ENCODE assay signal across 31 cellular contexts in genomic region chr11:65394125-65394536, GRCh38. TPM values are rescaled to one million over a fixed set of nuclear protein-coding genes. Genes with fewer than 3 reads are reported as not detected.
"Had no signal": no experiment of that assay in that cellular context is flagged by ENCODE, and none has a peak within 500 bp of the region (broad histone marks: within the 10 kb centered on the region; RNA-seq: fewer than 3 reads in every experiment).

No MANE protein-coding gene starts in this region.

- H3K9me3 ChIP-seq: esophagus muscularis mucosa, gastroesophageal sphincter, heart left ventricle, left lung, mucosa of descending colon, psoas muscle, spleen, suprapubic skin, transverse colon, vagina had no signal

- H3K4me3 Mint-ChIP-seq: mesothelial cell of epicardium; naive B cell; natural killer cell treated with Interleukin-12 subunit alpha and Interleukin-12 subunit beta and Interleukin-15 and Interleukin-18, amount 100 ng/mL, for 72 hours; neural crest cell; stimulated activated naive CD8-positive, alpha-beta T cell treated with anti-CD3 and anti-CD28 coated beads, Interleukin-15, amount 100 ng/mL, for 72 hours had no signal

- H3K4me1 ChIP-seq: foreskin keratinocyte had no signal

- H3K27ac Mint-ChIP-seq: mesothelial cell of epicardium; naive B cell; natural killer cell treated with Interleukin-12 subunit alpha and Interleukin-12 subunit beta and Interleukin-15 and Interleukin-18, amount 100 ng/mL, for 72 hours; stimulated activated naive CD8-positive, alpha-beta T cell treated with anti-CD3 and anti-CD28 coated beads, Interleukin-15, amount 100 ng/mL, for 72 hours had no signal

- H3K27me3 ChIP-seq: esophagus muscularis mucosa, foreskin keratinocyte, gastroesophageal sphincter, heart left ventricle, hepatocyte, left lung, spleen, suprapubic skin, transverse colon, vagina had no signal

- H3K36me3 Mint-ChIP-seq: natural killer cell treated with Interleukin-12 subunit alpha and Interleukin-12 subunit beta and Interleukin-15 and Interleukin-18, amount 100 ng/mL, for 72 hours had no signal

- ATAC-seq: foreskin keratinocyte; gastroesophageal sphincter; heart left ventricle; left cardiac atrium; left lung; mucosa of descending colon; natural killer cell treated with Interleukin-12 subunit alpha and Interleukin-12 subunit beta and Interleukin-15 and Interleukin-18, amount 100 ng/mL, for 72 hours; psoas muscle; right cardiac atrium; stimulated activated naive CD8-positive, alpha-beta T cell treated with anti-CD3 and anti-CD28 coated beads, Interleukin-15, amount 100 ng/mL, for 72 hours had no signal

- H3K27me3 Mint-ChIP-seq: naive B cell; natural killer cell treated with Interleukin-12 subunit alpha and Interleukin-12 subunit beta and Interleukin-15 and Interleukin-18, amount 100 ng/mL, for 72 hours; stimulated activated naive CD8-positive, alpha-beta T cell treated with anti-CD3 and anti-CD28 coated beads, Interleukin-15, amount 100 ng/mL, for 72 hours had no signal

- H3K27ac ChIP-seq: coronary artery, esophagus muscularis mucosa, foreskin keratinocyte, gastroesophageal sphincter, heart left ventricle, hepatocyte, left lung, psoas muscle, skin epidermis, suprapubic skin, transverse colon, vagina had no signal

- H2AFZ ChIP-seq: hepatocyte had no signal

- H3K4me2 ChIP-seq: hepatocyte had no signal

- H3K9me3 Mint-ChIP-seq: mesothelial cell of epicardium; naive B cell; natural killer cell treated with Interleukin-12 subunit alpha and Interleukin-12 subunit beta and Interleukin-15 and Interleukin-18, amount 100 ng/mL, for 72 hours; neural crest cell; stimulated activated naive CD8-positive, alpha-beta T cell treated with anti-CD3 and anti-CD28 coated beads, Interleukin-15, amount 100 ng/mL, for 72 hours had no signal

- FAIRE-seq: endothelial cell of umbilical vein had no signal

- H3K4me3 ChIP-seq: coronary artery, esophagus muscularis mucosa, gastroesophageal sphincter, heart left ventricle, hepatocyte, left lung, mucosa of descending colon, psoas muscle, skin epidermis, spleen, suprapubic skin, transverse colon, vagina had no signal

- DNase-seq: dermis blood vessel endothelial cell; effector memory CD4-positive, alpha-beta T cell; foreskin keratinocyte; left cardiac atrium; mesenchymal stem cell; naive B cell; psoas muscle; right cardiac atrium; spleen; stimulated activated CD8-positive, alpha-beta memory T cell treated with anti-CD3 and anti-CD28 coated beads, Interleukin-4, amount 100 ng/mL, for 48 hours; stimulated activated naive CD4-positive, alpha-beta T cell; stimulated activated naive CD8-positive, alpha-beta T cell treated with anti-CD3 and anti-CD28 coated beads, Interleukin-15, amount 100 ng/mL, for 72 hours; transverse colon had no signal

RNA-seq across cellular contexts. Expression of gene TIGD3, which starts 39.6 kb away (rescaled TPM):
- total RNA-seq: lung microvascular endothelial cell, renal cortical epithelial cell, ureter, vagina had no signal
- polyA plus RNA-seq: fibroblast of lung had no signal
